1 cellular context compared by ENCODE assay signal in the genomic region with DNA sequence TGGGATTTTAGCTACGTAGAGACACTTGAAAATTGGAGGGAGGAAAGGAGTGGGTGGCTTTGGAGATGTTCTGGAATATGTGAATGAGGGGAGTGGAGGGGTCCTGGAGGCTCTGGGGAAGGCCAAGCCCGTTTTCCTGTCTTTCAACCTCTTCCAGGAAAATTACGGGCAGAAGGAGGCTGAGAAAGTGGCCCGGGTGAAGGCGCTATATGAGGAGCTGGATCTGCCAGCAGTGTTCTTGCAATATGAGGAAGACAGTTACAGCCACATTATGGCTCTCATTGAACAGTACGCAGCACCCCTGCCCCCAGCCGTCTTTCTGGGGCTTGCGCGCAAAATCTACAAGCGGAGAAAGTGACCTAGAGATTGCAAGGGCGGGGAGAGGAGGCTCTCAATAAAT.
TF ChIP-seq lines count a peak whose summit lies in the region.

No MANE protein-coding gene starts in this region.

TF ChIP-seq in GM23338, 12 proteins besides CTCF, POLR2A, EP300 and RAD21 (continued from another document):
- no peak for TF ChIP-seq CREB1 (CRISPR knock-in tag; IDR thresholded peaks at IDR 0.05; ENCODE audit: low read depth)
TF ChIP-seq in GM23338: peak in this region for 0.
